ENCODE assay signal across 1 cellular context in genomic region chr4:38889143-38889542, GRCh38.
A peak's percentile ranks its signal among the peaks of the same experiment; 100 is the strongest.
TF ChIP-seq lines count a peak whose summit lies in the region.

No MANE protein-coding gene starts in this region.

TF ChIP-seq in SK-N-SH, 30 proteins besides CTCF, POLR2A, EP300 and RAD21 (continued from another document):
- no peak for TF ChIP-seq IRF3 (IDR thresholded peaks at IDR 0.05; ENCODE audit: low read depth, low read length)
- peak; percentile 98 for TF ChIP-seq TCF12 (IDR thresholded peaks at IDR 0.05)
- no peak for TF ChIP-seq NRF1 (IDR thresholded peaks at IDR 0.05; ENCODE audit: low read depth, low read length)
- TF ChIP-seq FOXM1 (IDR thresholded peaks at IDR 0.05; ENCODE audit: low read depth): peak; percentile 81
- no peak for TF ChIP-seq USF1 (IDR thresholded peaks at IDR 0.05; ENCODE audit: borderline replicate concordance, low read depth)
- TF ChIP-seq ELF1 (IDR thresholded peaks at IDR 0.05): no peak
- TF ChIP-seq MAX (IDR thresholded peaks at IDR 0.05; ENCODE audit: low read depth): peak; percentile 46; the same call in 1 of the 2 replicates
- no peak for TF ChIP-seq USF2 (IDR thresholded peaks at IDR 0.05; ENCODE audit: borderline replicate concordance, low read depth, low read length)
- peak; percentile 48; the same call in 1 of the 2 replicates for TF ChIP-seq YY1 (IDR thresholded peaks at IDR 0.05; ENCODE audit: low read depth)
- TF ChIP-seq TEAD4 (IDR thresholded peaks at IDR 0.05; ENCODE audit: borderline replicate concordance, insufficient read depth): peak; percentile 95
- peak; percentile 60 for TF ChIP-seq RCOR1 (IDR thresholded peaks at IDR 0.05; ENCODE audit: low read length)
- TF ChIP-seq CHD2 (IDR thresholded peaks at IDR 0.05; ENCODE audit: low read length, partially characterized antibody): no peak
- no peak for TF ChIP-seq MXI1 (IDR thresholded peaks at IDR 0.05; ENCODE audit: low read depth, low read length)
- no peak for TF ChIP-seq FOXJ3 (CRISPR knock-in tag; IDR thresholded peaks at IDR 0.05)
- peak; percentile 98 for TF ChIP-seq JUND (IDR thresholded peaks at IDR 0.05)
- no peak for TF ChIP-seq GATA2 (CRISPR knock-in tag; IDR thresholded peaks at IDR 0.05)
- TF ChIP-seq NFIC (IDR thresholded peaks at IDR 0.05; ENCODE audit: borderline replicate concordance): peak; percentile 52; the same call in 1 of the 2 replicates
- peak; percentile 99 for TF ChIP-seq PBX3 (IDR thresholded peaks at IDR 0.05)
- 0 out of 2 replicates have a peak, but pooled peaks have one; percentile 14 for TF ChIP-seq MEF2A (IDR thresholded peaks at IDR 0.05; ENCODE audit: borderline replicate concordance, low read depth)
- no peak; the same call in 1 of the 2 replicates for TF ChIP-seq EZH2phosphoT487 (IDR thresholded peaks at IDR 0.05; ENCODE audit: borderline replicate concordance, low read depth)
- TF ChIP-seq FOSL2 (IDR thresholded peaks at IDR 0.05; ENCODE audit: borderline replicate concordance, low read depth): peak; percentile 94
- TF ChIP-seq RXRA (IDR thresholded peaks at IDR 0.05; ENCODE audit: borderline replicate concordance, low read depth): no peak
- no peak for TF ChIP-seq TAF1 (IDR thresholded peaks at IDR 0.05; ENCODE audit: borderline replicate concordance, low read depth, low read length)
- no peak for TF ChIP-seq RFX5 (IDR thresholded peaks at IDR 0.05; ENCODE audit: low read length)
- TF ChIP-seq REST (IDR thresholded peaks at IDR 0.05; ENCODE audit: low read depth, low read length): no peak
- no peak for TF ChIP-seq SMC3 (IDR thresholded peaks at IDR 0.05; ENCODE audit: low read depth, low read length)
- no peak; the same call in 1 of the 2 replicates for TF ChIP-seq GABPA (IDR thresholded peaks at IDR 0.05; ENCODE audit: low read depth)
- peak; percentile 93 for TF ChIP-seq POLR2AphosphoS5 (IDR thresholded peaks at IDR 0.05; ENCODE audit: low read depth, low read length)
TF ChIP-seq in SK-N-SH: peak in this region for 14.
